In the genomic region with DNA sequence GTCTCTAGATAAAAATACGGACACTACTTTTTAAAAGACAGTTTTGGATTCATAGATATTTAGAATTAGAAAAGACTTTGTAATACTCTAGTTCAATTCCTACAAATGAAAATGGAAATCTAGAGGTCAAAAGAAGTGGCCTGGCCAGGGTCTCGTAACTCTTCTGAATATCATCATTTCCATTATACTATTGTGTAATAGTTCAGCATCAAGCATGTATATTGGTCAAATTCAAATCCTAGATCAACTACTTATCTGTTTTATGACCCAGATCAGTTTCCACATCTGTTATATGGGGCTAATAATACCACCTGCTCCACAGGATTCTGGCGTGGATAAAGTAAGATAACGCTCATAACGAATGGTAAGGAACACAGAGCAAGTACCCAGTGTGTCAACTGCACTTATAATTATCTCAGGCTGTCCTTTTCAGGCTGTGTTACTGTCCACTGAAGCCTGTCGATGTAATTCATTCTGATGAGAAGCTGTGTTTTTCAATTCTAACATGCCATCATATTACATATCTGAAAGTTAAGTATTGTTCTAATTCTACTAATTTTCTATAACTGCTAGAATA, we compare ENCODE assay signal across 1 cellular context.
TF ChIP-seq lines count a peak whose summit lies in the region.

No MANE protein-coding gene starts in this region.

TF ChIP-seq in HepG2, 621 proteins besides CTCF, POLR2A, EP300 and RAD21 (continued from another document):
- TF ChIP-seq ATF5 (CRISPR knock-in tag; IDR thresholded peaks at IDR 0.05; ENCODE audit: low read depth) = no peak
